Comparison of ENCODE assay signal across 1 cellular context in the genomic region with DNA sequence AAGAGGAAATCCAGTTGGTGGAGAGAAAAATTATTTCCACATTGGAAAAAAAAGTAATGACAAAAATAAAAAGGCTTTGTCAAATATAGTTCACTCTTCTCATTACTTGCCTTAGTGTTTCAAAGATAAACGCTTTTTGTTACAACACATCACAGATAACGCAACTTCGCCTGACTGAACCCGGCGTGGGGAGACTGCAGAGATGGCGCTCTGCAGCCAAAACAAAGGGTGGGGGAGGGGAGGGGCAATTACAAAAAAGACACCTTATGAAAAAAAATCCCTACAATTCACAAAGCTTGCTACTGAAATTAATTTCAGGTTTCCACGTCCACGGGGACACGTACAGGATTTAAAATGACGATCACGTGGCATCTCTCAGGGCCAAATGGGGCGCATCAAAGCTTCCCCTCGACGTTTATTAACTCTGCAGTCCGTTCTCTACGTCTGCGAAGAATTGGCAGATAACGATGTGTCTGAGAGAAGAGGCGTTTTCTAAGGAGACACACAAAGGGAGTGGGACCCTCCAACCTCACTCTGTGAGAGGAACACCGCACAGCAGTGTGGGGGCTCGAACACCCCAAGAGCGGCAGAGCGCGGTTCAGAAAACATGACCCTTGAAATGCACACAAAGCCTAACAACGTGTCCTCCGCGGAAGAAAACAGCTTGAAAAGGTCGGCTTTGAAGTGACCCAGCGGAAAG.
TF ChIP-seq lines count a peak whose summit lies in the region.

No MANE protein-coding gene starts in this region.

TF ChIP-seq in HepG2, 621 proteins besides CTCF, POLR2A, EP300 and RAD21 (continued from another document and continues in another):
- TF ChIP-seq HNF1B (CRISPR knock-in tag; IDR thresholded peaks at IDR 0.05) (no peak), NAIF1 (CRISPR knock-in tag; IDR thresholded peaks at IDR 0.05; ENCODE audit: borderline replicate concordance) (no peak), ZNF580 (CRISPR knock-in tag; IDR thresholded peaks at IDR 0.05; ENCODE audit: borderline replicate concordance, low read depth) (no peak), TAF15 (IDR thresholded peaks at IDR 0.05; ENCODE audit: low read depth, low read length, poor library complexity, severe bottlenecking) (no peak), PRPF4 (IDR thresholded peaks at IDR 0.05; ENCODE audit: low read depth, low read length, poor library complexity, severe bottlenecking) (peak; percentile 69), AHR (CRISPR knock-in tag; IDR thresholded peaks at IDR 0.05) (0 out of 2 replicates have a peak, but pooled peaks have one; percentile 19), RBFOX2 (IDR thresholded peaks at IDR 0.05; ENCODE audit: low read depth, low read length) (no peak), RFXAP (CRISPR knock-in tag; IDR thresholded peaks at IDR 0.05; ENCODE audit: borderline replicate concordance) (peak; percentile 50; the same call in 1 of the 2 replicates), PPARG (CRISPR knock-in tag; conservative IDR thresholded peaks at IDR 0.05) (no peak), ARNT (IDR thresholded peaks at IDR 0.05) (no peak), ZNF180 (CRISPR knock-in tag; IDR thresholded peaks at IDR 0.05; ENCODE audit: borderline replicate concordance, low read depth) (no peak), ZNF333 (CRISPR knock-in tag; IDR thresholded peaks at IDR 0.05; ENCODE audit: borderline replicate concordance) (0 out of 2 replicates have a peak, but pooled peaks have one; percentile 2), ZNF713 (CRISPR knock-in tag; IDR thresholded peaks at IDR 0.05) (no peak), ISL2 (CRISPR knock-in tag; IDR thresholded peaks at IDR 0.05) (no peak), CAMTA2 (CRISPR knock-in tag; IDR thresholded peaks at IDR 0.05; ENCODE audit: borderline replicate concordance) (no peak), PHF20 (CRISPR knock-in tag; IDR thresholded peaks at IDR 0.05) (no peak), HOXA5 (CRISPR knock-in tag; IDR thresholded peaks at IDR 0.05) (no peak), ZFP90 (CRISPR knock-in tag; IDR thresholded peaks at IDR 0.05; ENCODE audit: borderline replicate concordance) (no peak), REPIN1 (CRISPR knock-in tag; IDR thresholded peaks at IDR 0.05; ENCODE audit: borderline replicate concordance, low read depth) (0 out of 2 replicates have a peak, but pooled peaks have one; percentile 20), PATZ1 (CRISPR knock-in tag; IDR thresholded peaks at IDR 0.05) (peak; percentile 23; the same call in 1 of the 2 replicates), AKNA (CRISPR knock-in tag; IDR thresholded peaks at IDR 0.05; ENCODE audit: borderline replicate concordance) (no peak), ZNF562 (CRISPR knock-in tag; IDR thresholded peaks at IDR 0.05; ENCODE audit: borderline replicate concordance) (no peak), CENPX (CRISPR knock-in tag; IDR thresholded peaks at IDR 0.05) (no peak), MBD4 (IDR thresholded peaks at IDR 0.05; ENCODE audit: borderline replicate concordance, low read length) (no peak)
- TF ChIP-seq, protein P1, sequence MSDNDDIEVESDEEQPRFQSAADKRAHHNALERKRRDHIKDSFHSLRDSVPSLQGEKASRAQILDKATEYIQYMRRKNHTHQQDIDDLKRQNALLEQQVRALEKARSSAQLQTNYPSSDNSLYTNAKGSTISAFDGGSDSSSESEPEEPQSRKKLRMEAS (IDR thresholded peaks at IDR 0.05), result no peak
- TF ChIP-seq, protein P2, sequence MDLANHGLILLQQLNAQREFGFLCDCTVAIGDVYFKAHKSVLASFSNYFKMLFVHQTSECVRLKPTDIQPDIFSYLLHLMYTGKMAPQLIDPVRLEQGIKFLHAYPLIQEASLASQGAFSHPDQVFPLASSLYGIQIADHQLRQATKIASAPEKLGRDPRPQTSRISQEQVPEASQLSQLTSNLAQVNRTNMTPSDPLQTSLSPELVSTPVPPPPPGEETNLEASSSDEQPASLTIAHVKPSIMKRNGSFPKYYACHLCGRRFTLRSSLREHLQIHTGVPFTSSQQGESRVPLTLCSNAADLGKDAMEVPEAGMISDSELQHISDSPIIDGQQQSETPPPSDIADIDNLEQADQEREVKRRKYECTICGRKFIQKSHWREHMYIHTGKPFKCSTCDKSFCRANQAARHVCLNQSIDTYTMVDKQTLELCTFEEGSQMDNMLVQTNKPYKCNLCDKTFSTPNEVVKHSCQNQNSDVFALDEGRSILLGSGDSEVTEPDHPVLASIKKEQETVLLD (CRISPR knock-in tag; IDR thresholded peaks at IDR 0.05; ENCODE audit: low read depth), result no peak
- TF ChIP-seq, protein P3, sequence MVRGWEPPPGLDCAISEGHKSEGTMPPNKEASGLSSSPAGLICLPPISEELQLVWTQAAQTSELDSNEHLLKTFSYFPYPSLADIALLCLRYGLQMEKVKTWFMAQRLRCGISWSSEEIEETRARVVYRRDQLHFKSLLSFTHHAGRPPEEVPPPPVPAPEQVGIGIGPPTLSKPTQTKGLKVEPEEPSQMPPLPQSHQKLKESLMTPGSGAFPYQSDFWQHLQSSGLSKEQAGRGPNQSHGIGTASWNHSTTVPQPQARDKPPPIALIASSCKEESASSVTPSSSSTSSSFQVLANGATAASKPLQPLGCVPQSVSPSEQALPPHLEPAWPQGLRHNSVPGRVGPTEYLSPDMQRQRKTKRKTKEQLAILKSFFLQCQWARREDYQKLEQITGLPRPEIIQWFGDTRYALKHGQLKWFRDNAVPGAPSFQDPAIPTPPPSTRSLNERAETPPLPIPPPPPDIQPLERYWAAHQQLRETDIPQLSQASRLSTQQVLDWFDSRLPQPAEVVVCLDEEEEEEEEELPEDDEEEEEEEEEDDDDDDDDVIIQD (CRISPR knock-in tag; IDR thresholded peaks at IDR 0.05; ENCODE audit: low read depth), result no peak
- TF ChIP-seq, protein P4, sequence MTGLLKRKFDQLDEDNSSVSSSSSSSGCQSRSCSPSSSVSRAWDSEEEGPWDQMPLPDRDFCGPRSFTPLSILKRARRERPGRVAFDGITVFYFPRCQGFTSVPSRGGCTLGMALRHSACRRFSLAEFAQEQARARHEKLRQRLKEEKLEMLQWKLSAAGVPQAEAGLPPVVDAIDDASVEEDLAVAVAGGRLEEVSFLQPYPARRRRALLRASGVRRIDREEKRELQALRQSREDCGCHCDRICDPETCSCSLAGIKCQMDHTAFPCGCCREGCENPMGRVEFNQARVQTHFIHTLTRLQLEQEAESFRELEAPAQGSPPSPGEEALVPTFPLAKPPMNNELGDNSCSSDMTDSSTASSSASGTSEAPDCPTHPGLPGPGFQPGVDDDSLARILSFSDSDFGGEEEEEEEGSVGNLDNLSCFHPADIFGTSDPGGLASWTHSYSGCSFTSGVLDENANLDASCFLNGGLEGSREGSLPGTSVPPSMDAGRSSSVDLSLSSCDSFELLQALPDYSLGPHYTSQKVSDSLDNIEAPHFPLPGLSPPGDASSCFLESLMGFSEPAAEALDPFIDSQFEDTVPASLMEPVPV (CRISPR knock-in tag; IDR thresholded peaks at IDR 0.05), result peak; percentile 65; the same call in 1 of the 2 replicates
- TF ChIP-seq, protein P5, sequence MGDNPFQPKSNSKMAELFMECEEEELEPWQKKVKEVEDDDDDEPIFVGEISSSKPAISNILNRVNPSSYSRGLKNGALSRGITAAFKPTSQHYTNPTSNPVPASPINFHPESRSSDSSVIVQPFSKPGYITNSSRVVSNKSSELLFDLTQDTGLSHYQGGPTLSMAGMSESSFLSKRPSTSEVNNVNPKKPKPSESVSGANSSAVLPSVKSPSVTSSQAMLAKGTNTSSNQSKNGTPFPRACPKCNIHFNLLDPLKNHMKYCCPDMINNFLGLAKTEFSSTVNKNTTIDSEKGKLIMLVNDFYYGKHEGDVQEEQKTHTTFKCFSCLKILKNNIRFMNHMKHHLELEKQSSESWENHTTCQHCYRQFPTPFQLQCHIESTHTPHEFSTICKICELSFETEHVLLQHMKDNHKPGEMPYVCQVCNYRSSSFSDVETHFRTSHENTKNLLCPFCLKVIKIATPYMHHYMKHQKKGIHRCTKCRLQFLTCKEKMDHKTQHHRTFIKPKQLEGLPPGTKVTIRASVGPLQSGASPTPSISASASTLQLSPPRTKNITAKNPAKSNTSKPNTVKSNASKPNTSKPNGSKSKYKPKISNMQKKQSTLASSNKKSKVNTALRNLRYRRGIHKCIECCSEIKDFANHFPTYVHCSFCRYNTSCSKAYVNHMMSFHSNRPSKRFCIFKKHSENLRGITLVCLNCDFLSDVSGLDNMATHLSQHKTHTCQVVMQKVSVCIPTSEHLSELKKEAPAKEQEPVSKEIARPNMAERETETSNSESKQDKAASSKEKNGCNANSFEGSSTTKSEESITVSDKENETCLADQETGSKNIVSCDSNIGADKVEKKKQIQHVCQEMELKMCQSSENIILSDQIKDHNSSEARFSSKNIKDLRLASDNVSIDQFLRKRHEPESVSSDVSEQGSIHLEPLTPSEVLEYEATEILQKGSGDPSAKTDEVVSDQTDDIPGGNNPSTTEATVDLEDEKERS (CRISPR knock-in tag; IDR thresholded peaks at IDR 0.05), result peak; percentile 80; the same call in 1 of the 2 replicates
- TF ChIP-seq, protein P6, sequence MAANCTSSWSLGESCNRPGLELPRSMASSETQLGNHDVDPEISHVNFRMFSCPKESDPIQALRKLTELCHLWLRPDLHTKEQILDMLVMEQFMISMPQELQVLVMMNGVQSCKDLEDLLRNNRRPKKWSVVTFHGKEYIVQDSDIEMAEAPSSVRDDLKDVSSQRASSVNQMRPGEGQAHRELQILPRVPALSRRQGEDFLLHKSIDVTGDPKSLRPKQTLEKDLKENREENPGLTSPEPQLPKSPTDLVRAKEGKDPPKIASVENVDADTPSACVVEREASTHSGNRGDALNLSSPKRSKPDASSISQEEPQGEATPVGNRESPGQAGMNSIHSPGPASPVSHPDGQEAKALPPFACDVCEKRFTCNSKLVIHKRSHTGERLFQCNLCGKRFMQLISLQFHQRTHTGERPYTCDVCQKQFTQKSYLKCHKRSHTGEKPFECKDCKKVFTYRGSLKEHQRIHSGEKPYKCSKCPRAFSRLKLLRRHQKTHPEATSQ (CRISPR knock-in tag; IDR thresholded peaks at IDR 0.05; ENCODE audit: borderline replicate concordance), result no peak
- TF ChIP-seq, protein P7, sequence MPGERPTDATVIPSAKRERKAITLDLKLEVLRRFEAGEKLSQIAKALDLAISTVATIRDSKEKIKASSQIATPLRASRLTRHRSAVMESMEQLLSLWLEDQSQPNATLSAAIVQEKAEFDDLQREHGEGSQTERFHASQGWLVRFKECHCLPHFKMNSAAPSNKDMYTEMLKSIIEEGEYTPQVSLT (CRISPR knock-in tag; IDR thresholded peaks at IDR 0.05; ENCODE audit: borderline replicate concordance, low read depth), result no peak
